ENCODE assay signal across 32 cellular contexts in genomic region chr10:46517541-46517940, GRCh38. TPM values are rescaled to one million over a fixed set of nuclear protein-coding genes. Genes with fewer than 3 reads are reported as not detected.
A peak's percentile ranks its signal among the peaks of the same experiment; 100 is the strongest.
DNase-seq lines count a peak whose midpoint lies in the region; ATAC-seq, FAIRE-seq and TF ChIP-seq lines count a peak whose summit lies in the region.
"Had no signal": no experiment of that assay in that cellular context is flagged by ENCODE, and none has a peak within 500 bp of the region (broad histone marks: within the 10 kb centered on the region; RNA-seq: fewer than 3 reads in every experiment).

No MANE protein-coding gene starts in this region.

- H3K4me3 ChIP-seq in A549 = no peak overlapping the region
- no peak overlapping the region for H3K4me3 ChIP-seq in SJCRH30
- H3K4me3 ChIP-seq: psoas muscle had no signal

- no peaks in the 10 kb centered on the region for H3K4me1 Mint-ChIP-seq in activated CD4-positive, alpha-beta T cell treated with anti-CD3 and anti-CD28 coated beads, Interleukin-2, amount 10 ng/mL, durations not matched to agents 24 days and 14 days
- no peaks in the 10 kb centered on the region for H3K4me1 Mint-ChIP-seq in neural crest cell
- H3K4me1 Mint-ChIP-seq: activated B cell treated with CpG ODN at 0.5 μM for 24 hours; activated naive CD8-positive, alpha-beta T cell treated with anti-CD3 and anti-CD28 coated beads, Interleukin-2, amount 10 ng/mL, durations not matched to agents 7 days and 5 days; CD4-positive, CD25-positive, alpha-beta regulatory T cell; stimulated activated naive B cell treated with anti-CD40 and anti-IgM and Interleukin-4, amounts not matched to agents 10 μg/mL and 1 μg/mL and 100 μg/mL, for 72 hours had no signal

- TF ChIP-seq CTCF in A549 (IDR thresholded peaks at IDR 0.05) (no peak), neural crest cell (conservative IDR thresholded peaks at IDR 0.05) (no peak)

- TF ChIP-seq EP300 in A549 (IDR thresholded peaks at IDR 0.05) = no peak

- no peak for TF ChIP-seq RAD21 in A549 (conservative IDR thresholded peaks at IDR 0.05 in 1 of 2, IDR thresholded peaks at IDR 0.05 in 1 of 2)

- H3K36me3 Mint-ChIP-seq in activated CD4-positive, alpha-beta T cell treated with anti-CD3 and anti-CD28 coated beads, Interleukin-2, amount 10 ng/mL, durations not matched to agents 24 days and 14 days (ENCODE audit: low read depth) = no peaks in the 10 kb centered on the region
- no peaks in the 10 kb centered on the region for H3K36me3 Mint-ChIP-seq in neural crest cell (ENCODE audit: low read depth)
- H3K36me3 Mint-ChIP-seq: activated naive CD8-positive, alpha-beta T cell treated with anti-CD3 and anti-CD28 coated beads, Interleukin-2, amount 10 ng/mL, durations not matched to agents 7 days and 5 days; CD4-positive, CD25-positive, alpha-beta regulatory T cell; stimulated activated naive B cell treated with anti-CD40 and anti-IgM and Interleukin-4, amounts not matched to agents 10 μg/mL and 1 μg/mL and 100 μg/mL, for 72 hours had no signal

- ATAC-seq in A549 = no peak
- ATAC-seq: activated CD8-positive, alpha-beta T cell treated with anti-CD3 and anti-CD28 coated beads, Interleukin-2, amount 10 ng/mL, durations not matched to agents 7 days and 5 days; left lobe of liver; stimulated activated naive B cell treated with anti-CD40 and anti-IgM and Interleukin-4, amounts not matched to agents 10 μg/mL and 1 μg/mL and 100 μg/mL, for 72 hours had no signal

- no peak overlapping the region; the same call in 2 of the 3 replicates for H3K4me2 ChIP-seq in A549

- H3K27ac Mint-ChIP-seq in activated CD4-positive, alpha-beta T cell treated with anti-CD3 and anti-CD28 coated beads, Interleukin-2, amount 10 ng/mL, durations not matched to agents 24 days and 14 days = no peak overlapping the region
- H3K27ac Mint-ChIP-seq in neural crest cell (ENCODE audit: unreplicated experiment) = peak overlapping the region; percentile 77
- H3K27ac Mint-ChIP-seq: activated B cell treated with CpG ODN at 0.5 μM for 24 hours; activated CD8-positive, alpha-beta T cell treated with anti-CD3 and anti-CD28 coated beads, Interleukin-2, amount 10 ng/mL, durations not matched to agents 7 days and 5 days; activated naive CD8-positive, alpha-beta T cell treated with anti-CD3 and anti-CD28 coated beads, Interleukin-2, amount 10 ng/mL, durations not matched to agents 7 days and 5 days; CD4-positive, CD25-positive, alpha-beta regulatory T cell; dendritic cell treated with granulocyte-macrophage colony-stimulating factor and Interleukin-4, amounts not matched to agents 40 ng/mL and 50 ng/mL, for 4 days; stimulated activated naive B cell treated with anti-CD40 and anti-IgM and Interleukin-4, amounts not matched to agents 10 μg/mL and 1 μg/mL and 100 μg/mL, for 72 hours had no signal

- no peak overlapping the region for H3K4me3 Mint-ChIP-seq in activated CD4-positive, alpha-beta T cell treated with anti-CD3 and anti-CD28 coated beads, Interleukin-2, amount 10 ng/mL, durations not matched to agents 24 days and 14 days
- H3K4me3 Mint-ChIP-seq in neural crest cell = no peak overlapping the region
- H3K4me3 Mint-ChIP-seq: activated B cell treated with CpG ODN at 0.5 μM for 24 hours; activated CD8-positive, alpha-beta T cell treated with anti-CD3 and anti-CD28 coated beads, Interleukin-2, amount 10 ng/mL, durations not matched to agents 7 days and 5 days; activated naive CD8-positive, alpha-beta T cell treated with anti-CD3 and anti-CD28 coated beads, Interleukin-2, amount 10 ng/mL, durations not matched to agents 7 days and 5 days; CD4-positive, CD25-positive, alpha-beta regulatory T cell; dendritic cell treated with granulocyte-macrophage colony-stimulating factor and Interleukin-4, amounts not matched to agents 40 ng/mL and 50 ng/mL, for 4 days; stimulated activated naive B cell treated with anti-CD40 and anti-IgM and Interleukin-4, amounts not matched to agents 10 μg/mL and 1 μg/mL and 100 μg/mL, for 72 hours had no signal

- peak; percentile 52 for DNase-seq in activated CD4-positive, alpha-beta T cell treated with anti-CD3 and anti-CD28 coated beads, Interleukin-2, amount 10 ng/mL, durations not matched to agents 24 days and 14 days
- no peak for DNase-seq in activated CD4-positive, alpha-beta T cell treated with anti-CD3 and anti-CD28 coated beads, Interleukin-2, amount 50 U/mL, for 4 hours
- DNase-seq in A549 (ENCODE audit: low read depth in 1 of 2, low spot score in 1 of 2) (no peak), SJCRH30 (no peak), neural crest cell (ENCODE audit: low read depth, low spot score) (no peak), putamen (ENCODE audit: low spot score) (no peak), substantia nigra (lab: John Stamatoyannopoulos, UW) (no peak), nucleus accumbens (lab: John Stamatoyannopoulos, UW) (no peak)
- DNase-seq: activated B cell treated with CpG ODN at 0.5 μM for 24 hours; activated CD8-positive, alpha-beta T cell treated with anti-CD3 and anti-CD28 coated beads, Interleukin-2, amount 10 ng/mL, durations not matched to agents 7 days and 5 days; activated naive CD8-positive, alpha-beta T cell treated with anti-CD3 and anti-CD28 coated beads, Interleukin-2, amount 10 ng/mL, durations not matched to agents 7 days and 5 days; activated T-cell treated with anti-CD3 and anti-CD28 coated beads, Interleukin-2, amount 50 U/mL, for 1 hour; Calu3; CD4-positive, CD25-positive, alpha-beta regulatory T cell; central memory CD4-positive, alpha-beta T cell; DMS79; GDM1; mesenchymal stem cell; NCI-H1092; NCI-H1694 treated with DMSO at 0.1 percent for 48 hours; SK-N-SH; stimulated activated CD4-positive, alpha-beta T cell treated with anti-CD3 and anti-CD28 coated beads, Interleukin-15, amount 100 ng/mL, for 24 hours; stimulated activated naive B cell treated with anti-CD40 and anti-IgM and Interleukin-4, amounts not matched to agents 10 μg/mL and 1 μg/mL and 100 μg/mL, for 72 hours had no signal

- CTCF ChIA-PET in A549 (lab: Yijun Ruan, JAX) = interaction anchor here (1.0 to 1.5 kb wide), 4 partner anchors 17 to 289 kb away, joined by 3 read pairs; no protein-coding TSS in a partner anchor

- peak overlapping the region; percentile 82 to 86 for H3K27ac ChIP-seq in A549
- peak overlapping the region; percentile 76 for H3K27ac ChIP-seq in SJCRH30
- H3K27ac ChIP-seq in substantia nigra (ENCODE audit: low read depth, low read length, poor library complexity, severe bottlenecking) = no peak overlapping the region
- H3K27ac ChIP-seq: neutrophil, psoas muscle had no signal

- FAIRE-seq in A549 (lab: Jason Lieb, UNC) = no peak
- FAIRE-seq: urothelium cell line had no signal

- no peak for TF ChIP-seq POLR2A in A549 (IDR thresholded peaks at IDR 0.05; ENCODE audit: low read length)

- no peaks in the 10 kb centered on the region for H3K27me3 ChIP-seq in SJCRH30

- POLR2A ChIA-PET in A549 (lab: Yijun Ruan, JAX) = interaction anchor here (0.7 to 1.6 kb wide), 2 partner anchors 22 to 32 kb away, joined by 4 to 7 read pairs; no protein-coding TSS in a partner anchor

- intact Hi-C loops in activated CD4-positive, alpha-beta T cell treated with anti-CD3 and anti-CD28 coated beads, Interleukin-2, amount 10 ng/mL, durations not matched to agents 24 days and 14 days (cut with micrococcal nuclease) = no loop called here

- peaks cover 60% of the 10 kb centered on the region for H3K4me1 ChIP-seq in A549
- H3K4me1 ChIP-seq in SJCRH30 = peaks cover 26% of the 10 kb centered on the region
- H3K4me1 ChIP-seq: psoas muscle had no signal

- H3K36me3 ChIP-seq in SJCRH30 = no peaks in the 10 kb centered on the region
- H3K36me3 ChIP-seq: neutrophil had no signal

- H3K9me3 Mint-ChIP-seq in activated CD4-positive, alpha-beta T cell treated with anti-CD3 and anti-CD28 coated beads, Interleukin-2, amount 10 ng/mL, durations not matched to agents 24 days and 14 days = no peaks in the 10 kb centered on the region
- no peaks in the 10 kb centered on the region for H3K9me3 Mint-ChIP-seq in neural crest cell
- H3K9me3 Mint-ChIP-seq: activated B cell treated with CpG ODN at 0.5 μM for 24 hours; activated naive CD8-positive, alpha-beta T cell treated with anti-CD3 and anti-CD28 coated beads, Interleukin-2, amount 10 ng/mL, durations not matched to agents 7 days and 5 days; dendritic cell treated with granulocyte-macrophage colony-stimulating factor and Interleukin-4, amounts not matched to agents 40 ng/mL and 50 ng/mL, for 4 days; stimulated activated naive B cell treated with anti-CD40 and anti-IgM and Interleukin-4, amounts not matched to agents 10 μg/mL and 1 μg/mL and 100 μg/mL, for 72 hours had no signal

- H3K9me3 ChIP-seq in A549 (peaks cover 7% of the 10 kb centered on the region; the same call in 1 of the 3 replicates), SJCRH30 (replicated peaks) (no peaks in the 10 kb centered on the region)
- H3K9me3 ChIP-seq: neutrophil, psoas muscle, SK-N-SH had no signal

- 96% methylated on average over 5 of the region's 5 CpGs for WGBS in A549 (ENCODE audit: missing lambda C conversion rate)

- H3K27me3 Mint-ChIP-seq in activated CD4-positive, alpha-beta T cell treated with anti-CD3 and anti-CD28 coated beads, Interleukin-2, amount 10 ng/mL, durations not matched to agents 24 days and 14 days = no peaks in the 10 kb centered on the region
- H3K27me3 Mint-ChIP-seq in neural crest cell (ENCODE audit: low read depth) = no peaks in the 10 kb centered on the region
- H3K27me3 Mint-ChIP-seq: activated B cell treated with CpG ODN at 0.5 μM for 24 hours; activated naive CD8-positive, alpha-beta T cell treated with anti-CD3 and anti-CD28 coated beads, Interleukin-2, amount 10 ng/mL, durations not matched to agents 7 days and 5 days; CD4-positive, CD25-positive, alpha-beta regulatory T cell; dendritic cell treated with granulocyte-macrophage colony-stimulating factor and Interleukin-4, amounts not matched to agents 40 ng/mL and 50 ng/mL, for 4 days had no signal

RNA-seq across cellular contexts. Expression of gene GPRIN2, which starts 38.9 kb away (rescaled TPM):
- total RNA-seq in activated CD4-positive, alpha-beta T cell treated with anti-CD3 and anti-CD28 coated beads, Interleukin-2, amount 10 ng/mL, durations not matched to agents 24 days and 14 days = not detected in 2 replicates
- 8.8 and 9.4 TPM in 2 replicates for polyA plus RNA-seq in A549 (2011; rRNA removed)
- 17.3 and 29.5 TPM in 2 replicates for polyA plus RNA-seq in A549 (2012; cell fraction: cytosol; rRNA removed)
- 62.0 and 88.1 TPM in 2 replicates for polyA plus RNA-seq in A549 (2012; cell fraction: nucleus; rRNA removed)
- 25.8 to 29.9 TPM (median 28.6 TPM) in 3 replicates for polyA plus RNA-seq in A549 (2017; fragmentation: RNase III; extraction: RNeasy Plus Mini Kit Qiagen cat#74134 plus additional on column Dnase treatment)
- 14.3 and 17.6 TPM in 2 replicates for polyA minus RNA-seq in A549 (2011; rRNA and poly(A)+ RNA removed)
- total RNA-seq in SJCRH30 (2014; rRNA removed; shearing (Covaris generic)) = not detected in 2 replicates
- total RNA-seq in neural crest cell = 1.4 and 1.5 TPM in 2 replicates
- total RNA-seq: A172; activated B cell treated with CpG ODN at 0.5 μM for 24 hours; activated CD8-positive, alpha-beta T cell treated with anti-CD3 and anti-CD28 coated beads, Interleukin-2, amount 10 ng/mL, durations not matched to agents 7 days and 5 days; activated naive CD8-positive, alpha-beta T cell treated with anti-CD3 and anti-CD28 coated beads, Interleukin-2, amount 10 ng/mL, durations not matched to agents 7 days and 5 days; CD4-positive, CD25-positive, alpha-beta regulatory T cell; NCI-H460; psoas muscle; RPMI7951; T-helper 1 cell treated with Interleukin-12 subunit alpha and Interleukin-12 subunit beta and Interleukin-4 antibody, amounts not matched to agents 30 ng/mL and 1 ng/mL, for 36 hours had no signal
- polyA plus RNA-seq: CD4-positive, CD25-positive, alpha-beta regulatory T cell; psoas muscle had no signal

RNA-seq across cellular contexts. Expression of gene NPY4R, which starts 51.8 kb away (rescaled TPM):
- total RNA-seq in activated CD4-positive, alpha-beta T cell treated with anti-CD3 and anti-CD28 coated beads, Interleukin-2, amount 10 ng/mL, durations not matched to agents 24 days and 14 days = not detected in 2 replicates
- polyA plus RNA-seq in A549 (2011; rRNA removed) (92.3 and 155 TPM in 2 replicates), A549 (2017; fragmentation: RNase III; extraction: RNeasy Plus Mini Kit Qiagen cat#74134 plus additional on column Dnase treatment) (71.6 to 79.6 TPM (median 76.1 TPM) in 3 replicates)
- 184 and 202 TPM in 2 replicates for polyA plus RNA-seq in A549 (2012; cell fraction: cytosol; rRNA removed)
- 317 and 331 TPM in 2 replicates for polyA plus RNA-seq in A549 (2012; cell fraction: nucleus; rRNA removed)
- polyA minus RNA-seq in A549 (2011; rRNA and poly(A)+ RNA removed) = 433 and 504 TPM in 2 replicates
- not detected in 2 replicates for total RNA-seq in SJCRH30 (2014; rRNA removed; shearing (Covaris generic))
- not detected in 2 replicates for total RNA-seq in neural crest cell
- total RNA-seq: activated B cell treated with CpG ODN at 0.5 μM for 24 hours; activated CD8-positive, alpha-beta T cell treated with anti-CD3 and anti-CD28 coated beads, Interleukin-2, amount 10 ng/mL, durations not matched to agents 7 days and 5 days; activated naive CD8-positive, alpha-beta T cell treated with anti-CD3 and anti-CD28 coated beads, Interleukin-2, amount 10 ng/mL, durations not matched to agents 7 days and 5 days; Calu3; CD4-positive, CD25-positive, alpha-beta regulatory T cell; left lobe of liver; NCI-H460; psoas muscle; RPMI7951; T-helper 1 cell treated with Interleukin-12 subunit alpha and Interleukin-12 subunit beta and Interleukin-4 antibody, amounts not matched to agents 30 ng/mL and 1 ng/mL, for 36 hours had no signal
- polyA plus RNA-seq: CD4-positive, CD25-positive, alpha-beta regulatory T cell had no signal
